Comparison of ENCODE assay signal across 10 cellular contexts in genomic region chr1:178581351-178581951, GRCh38.
DNase-seq lines count a peak whose midpoint lies in the region; ATAC-seq and TF ChIP-seq lines count a peak whose summit lies in the region.
"Had no signal": no experiment of that assay in that cellular context is flagged by ENCODE, and none has a peak within 500 bp of the region (broad histone marks: within the 10 kb centered on the region; RNA-seq: fewer than 3 reads in every experiment).

No MANE protein-coding gene starts in this region.

- DNase-seq in GM13976 (ENCODE audit: low spot score) (no peak), ecto neural progenitor cell (ENCODE audit: low spot score) (peak; percentile 64), putamen (ENCODE audit: low spot score) (no peak), D341Med (ENCODE audit: low spot score) (no peak), HCEC 1CT (no peak), T1000 (lab: John Stamatoyannopoulos, UW) (no peak)
- DNase-seq: activated T-cell treated with anti-CD3 and anti-CD28 coated beads, Interleukin-2, amount 50 U/mL, for 72 hours; DMS153 had no signal

- TF ChIP-seq CTCF in GM13976 (IDR thresholded peaks at IDR 0.05; ENCODE audit: borderline replicate concordance, control extremely low read depth, extremely low read depth, insufficient read depth, missing control alignments) = peak; percentile 4

- in situ Hi-C loops in GM13976 (cut with MboI; ENCODE audit: low sequenced_read_pairs, unreplicated experiment) = no loop called here

- ATAC-seq in GM21423 (IDR thresholded peaks at IDR 0.05; ENCODE audit: unreplicated experiment) = peak; percentile 85
- peak; percentile 74 for ATAC-seq in HG03378 (IDR thresholded peaks at IDR 0.05; ENCODE audit: unreplicated experiment)
- ATAC-seq: activated T-cell treated with anti-CD3 and anti-CD28 coated beads, Interleukin-2, amount 50 U/mL, for 72 hours had no signal
